19 cellular contexts compared by ENCODE assay signal in the genomic region with DNA sequence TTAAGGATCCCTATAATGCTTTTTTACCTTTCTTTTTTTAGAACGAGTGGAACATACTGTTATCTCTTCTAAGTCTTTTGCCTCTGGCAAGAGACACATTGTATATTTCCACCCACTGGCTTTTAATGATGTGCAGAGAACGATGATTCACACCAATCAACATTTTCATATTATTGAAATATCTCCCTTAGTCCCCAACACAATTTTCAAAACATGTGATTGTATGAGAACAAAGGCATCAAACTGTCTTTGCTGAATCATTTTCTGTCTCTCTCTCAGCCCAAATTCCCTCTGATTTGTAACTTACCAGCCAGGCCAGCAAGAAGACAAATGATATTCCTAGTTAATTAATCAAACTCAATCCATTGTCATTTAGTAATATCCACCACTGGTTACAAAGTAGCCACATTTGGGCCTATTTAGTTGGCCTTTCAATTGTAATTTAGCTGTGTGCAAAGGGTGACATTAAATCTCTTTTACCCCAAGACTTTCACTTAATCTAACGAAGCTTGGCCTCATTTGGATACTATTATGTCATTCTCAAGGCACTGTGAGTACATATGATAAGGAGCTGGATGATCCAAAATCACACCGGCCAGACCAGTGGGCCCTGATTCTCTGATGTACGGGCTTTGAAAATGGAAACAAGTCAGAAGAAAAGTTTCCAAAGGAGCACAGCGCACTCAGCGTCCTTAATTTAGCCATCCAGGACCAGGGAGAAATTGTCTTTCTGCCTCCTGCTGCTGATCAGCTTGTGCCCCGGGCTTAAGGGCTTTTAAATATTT.
DNase-seq lines count a peak whose midpoint lies in the region; ATAC-seq, FAIRE-seq and TF ChIP-seq lines count a peak whose summit lies in the region.
"Had no signal": no experiment of that assay in that cellular context is flagged by ENCODE, and none has a peak within 500 bp of the region (broad histone marks: within the 10 kb centered on the region; RNA-seq: fewer than 3 reads in every experiment).

No MANE protein-coding gene starts in this region.

- no peak for TF ChIP-seq CTCF in AG10803 (conservative IDR thresholded peaks at IDR 0.05; ENCODE audit: low read length)
- no peak for TF ChIP-seq CTCF in kidney (IDR thresholded peaks at IDR 0.05; ENCODE audit: borderline replicate concordance, extremely low read depth, insufficient read depth)

- FAIRE-seq in kidney (lab: Jason Lieb, UNC): no peak
- FAIRE-seq: GM12892, H54 had no signal

- no peak for ATAC-seq in left colon
- no peak for ATAC-seq in GM21737 (IDR thresholded peaks at IDR 0.05; ENCODE audit: unreplicated experiment)
- ATAC-seq: activated CD4-positive, alpha-beta T cell treated with anti-CD3 and anti-CD28 coated beads for 36 hours had no signal

- H3K9ac ChIP-seq in SK-N-MC (ENCODE audit: insufficient read length) (no peak overlapping the region), kidney (ENCODE audit: low read length in 2 of 2) (no peak overlapping the region)

- no peak overlapping the region for H3K4me3 ChIP-seq in AG10803 (ENCODE audit: low read length)
- H3K4me3 ChIP-seq in SK-N-MC: no peak overlapping the region
- H3K4me3 ChIP-seq in kidney (ENCODE audit: low read length in 2 of 2): no peak overlapping the region
- H3K4me3 ChIP-seq: skin epidermis had no signal

- H3K36me3 ChIP-seq in SK-N-MC (ENCODE audit: insufficient read depth, low read length): no peaks in the 10 kb centered on the region
- no peaks in the 10 kb centered on the region for H3K36me3 ChIP-seq in kidney (ENCODE audit: control insufficient read depth in 1 of 2, insufficient read depth in 2 of 2, low read length in 2 of 2)

- H3K9me3 ChIP-seq in SK-N-MC (ENCODE audit: low read depth, low read length) (no peaks in the 10 kb centered on the region), kidney (ENCODE audit: control insufficient read depth in 1 of 2, low read length in 2 of 2) (no peaks in the 10 kb centered on the region)

- peaks cover 3 to 9% of the 10 kb centered on the region in 2 donors for H3K4me1 ChIP-seq in kidney (ENCODE audit: control insufficient read depth in 1 of 2, insufficient read depth in 1 of 2, low read depth in 1 of 2, low read length in 2 of 2)

- peak; percentile 40 for DNase-seq in AG10803 (ENCODE audit: low read depth)
- no peak for DNase-seq in SK-N-MC (ENCODE audit: low read depth, low spot score)
- peak; percentile 1 for DNase-seq in fibroblast of the conjunctiva (ENCODE audit: low read depth)
- peak; percentile 7 for DNase-seq in putamen (ENCODE audit: low spot score)
- DNase-seq in left colon: no peak
- DNase-seq in GM19238 (ENCODE audit: insufficient read length, low spot score): no peak
- DNase-seq in kidney: no peak
- DNase-seq: activated CD4-positive, alpha-beta T cell treated with anti-CD3 and anti-CD28 coated beads for 36 hours; activated CD8-positive, alpha-beta memory T cell treated with anti-CD3 and anti-CD28 coated beads, Interleukin-2, amount 50 U/mL, for 48 hours; Karpas-422; NCI-H1417 treated with DMSO at 0.1 percent for 48 hours; NCI-H2227 treated with DMSO at 0.1 percent for 48 hours; NK-92 treated with Interleukin-12 subunit alpha and Interleukin-12 subunit beta, amount 100 ng/mL, for 24 hours; occipital lobe; T1000 had no signal

- intact Hi-C loops in left colon (cut with DNase I, micrococcal nuclease): no loop called here
- intact Hi-C loops in kidney (cut with DNase I): no loop called here

- peak overlapping the region; percentile 55 for H3K27ac ChIP-seq in SK-N-MC
- no peak overlapping the region for H3K27ac ChIP-seq in kidney (ENCODE audit: low read depth in 2 of 2, low read length in 2 of 2)

Comparison
In these comparisons a context has a peak if more than half of its experiments do, and no peak if none do; other contexts are left out.
1. DNase-seq: peak in AG10803 (single experiment), fibroblast of the conjunctiva (single experiment) and putamen (single experiment); none in SK-N-MC (single experiment), left colon (0 of 2), GM19238 (single experiment) and kidney (single experiment).